17 cellular contexts compared by ENCODE assay signal in the genomic region with DNA sequence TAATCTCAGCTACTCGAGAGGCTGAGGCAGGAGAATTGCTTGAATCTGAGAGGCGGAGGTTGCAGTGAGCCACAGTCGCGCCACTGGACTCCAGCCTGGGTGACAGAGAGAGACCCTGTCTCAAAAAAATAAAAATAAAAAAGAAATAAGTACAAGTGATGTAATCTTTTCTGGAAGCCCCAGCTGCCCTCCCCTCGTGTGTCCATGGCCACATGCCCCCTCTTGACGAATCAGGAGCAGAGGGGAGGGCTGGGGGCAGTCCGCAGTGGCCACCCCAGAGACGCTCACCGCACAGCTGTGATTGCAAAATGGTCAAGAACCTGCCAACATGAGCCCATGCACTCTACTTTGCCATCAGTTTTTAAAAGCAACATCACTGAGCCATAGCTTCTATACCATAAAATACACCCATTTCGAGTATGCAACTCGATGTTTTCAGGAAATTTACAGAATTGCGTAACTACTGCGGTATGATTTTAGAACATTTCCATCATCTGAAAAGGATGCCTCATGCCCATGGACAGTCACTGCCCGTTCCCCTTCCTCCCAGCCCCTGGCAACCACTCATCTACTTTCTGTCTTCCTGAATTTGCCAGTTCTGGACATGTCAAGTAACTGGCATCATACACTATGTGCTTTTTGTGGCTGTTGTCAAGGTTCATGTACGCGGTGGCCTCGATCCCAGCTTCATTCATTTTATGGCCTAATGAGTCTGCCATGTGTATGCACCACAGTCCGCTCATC.
DNase-seq lines count a peak whose midpoint lies in the region; ATAC-seq and TF ChIP-seq lines count a peak whose summit lies in the region.
"Had no signal": no experiment of that assay in that cellular context is flagged by ENCODE, and none has a peak within 500 bp of the region (broad histone marks: within the 10 kb centered on the region; RNA-seq: fewer than 3 reads in every experiment).

No MANE protein-coding gene starts in this region.

- no peak overlapping the region for H3K4me2 ChIP-seq in mammary epithelial cell (ENCODE audit: insufficient read depth, low read depth, low read length)

- ATAC-seq in right lobe of liver = no peak
- ATAC-seq: gastroesophageal sphincter; naive thymus-derived CD8-positive, alpha-beta T cell had no signal

- H3K9me3 ChIP-seq in mammary epithelial cell (replicated peaks; ENCODE audit: insufficient read depth, low read length) (peaks cover 7% of the 10 kb centered on the region), adrenal gland (replicated peaks in 1 of 3) (no peaks in the 10 kb centered on the region), right lobe of liver (no peaks in the 10 kb centered on the region)
- H3K9me3 ChIP-seq: Caco-2, gastroesophageal sphincter had no signal

- H3K27me3 ChIP-seq in mammary epithelial cell (ENCODE audit: insufficient read depth, low read length) (no peaks in the 10 kb centered on the region), adrenal gland (no peaks in the 10 kb centered on the region), right lobe of liver (no peaks in the 10 kb centered on the region)
- H3K27me3 ChIP-seq: gastroesophageal sphincter had no signal

- dilution Hi-C loops in mammary epithelial cell (cut with HindIII; ENCODE audit: low sequenced_read_pairs) = no loop called here

- BruUV-seq in MCF 10A (replicated peaks; lab: Mats Ljungman, UMichigan) (no TSS peak), mammary epithelial cell (replicated peaks; lab: Mats Ljungman, UMichigan) (no TSS peak)

- H3K4me3 Mint-ChIP-seq in MCF 10A (ENCODE audit: unreplicated experiment) = no peak overlapping the region
- H3K4me3 Mint-ChIP-seq in type B pancreatic cell = no peak overlapping the region
- H3K4me3 Mint-ChIP-seq: dendritic cell treated with granulocyte-macrophage colony-stimulating factor and Interleukin-4, amounts not matched to agents 40 ng/mL and 50 ng/mL, for 4 days; naive thymus-derived CD8-positive, alpha-beta T cell had no signal

- in situ Hi-C loops in mammary epithelial cell (cut with MboI; ENCODE audit: low sequenced_read_pairs in 2 of 2) = no loop called here

- H3K4me1 ChIP-seq in mammary epithelial cell (ENCODE audit: insufficient read depth, low read length) (no peaks in the 10 kb centered on the region), adrenal gland (replicated peaks in 1 of 2) (no peaks in the 10 kb centered on the region), right lobe of liver (no peaks in the 10 kb centered on the region)
- H3K4me1 ChIP-seq: Caco-2 had no signal

- H3K79me2 ChIP-seq in mammary epithelial cell (ENCODE audit: insufficient read depth, low read length) = no peaks in the 10 kb centered on the region

- H2AFZ ChIP-seq in mammary epithelial cell (ENCODE audit: low read depth, low read length) = no peak overlapping the region

- H3K27me3 Mint-ChIP-seq in MCF 10A (ENCODE audit: insufficient read depth, unreplicated experiment) (no peaks in the 10 kb centered on the region), type B pancreatic cell (peaks cover 4% of the 10 kb centered on the region)
- H3K27me3 Mint-ChIP-seq: dendritic cell treated with granulocyte-macrophage colony-stimulating factor and Interleukin-4, amounts not matched to agents 40 ng/mL and 50 ng/mL, for 4 days had no signal

- no peaks in the 10 kb centered on the region for H3K9me3 Mint-ChIP-seq in MCF 10A (ENCODE audit: unreplicated experiment)
- no peaks in the 10 kb centered on the region for H3K9me3 Mint-ChIP-seq in type B pancreatic cell
- H3K9me3 Mint-ChIP-seq: dendritic cell treated with granulocyte-macrophage colony-stimulating factor and Interleukin-4, amounts not matched to agents 40 ng/mL and 50 ng/mL, for 4 days; naive thymus-derived CD8-positive, alpha-beta T cell had no signal

- H3K36me3 Mint-ChIP-seq in MCF 10A (ENCODE audit: insufficient read depth, unreplicated experiment) (no peaks in the 10 kb centered on the region), type B pancreatic cell (peaks cover 4% of the 10 kb centered on the region)
- H3K36me3 Mint-ChIP-seq: naive thymus-derived CD8-positive, alpha-beta T cell had no signal

- no peak overlapping the region for H3K9ac ChIP-seq in mammary epithelial cell (ENCODE audit: insufficient read depth, low read length)

- H3K36me3 ChIP-seq in mammary epithelial cell (ENCODE audit: insufficient read depth, low read length) (no peaks in the 10 kb centered on the region), adrenal gland (replicated peaks in 1 of 2) (no peaks in the 10 kb centered on the region), right lobe of liver (no peaks in the 10 kb centered on the region)

- H4K20me1 ChIP-seq in mammary epithelial cell (ENCODE audit: insufficient read depth, low read length) = no peaks in the 10 kb centered on the region

- no peak overlapping the region for H3K27ac Mint-ChIP-seq in MCF 10A (ENCODE audit: low read depth, unreplicated experiment)
- H3K27ac Mint-ChIP-seq in type B pancreatic cell = no peak overlapping the region
- H3K27ac Mint-ChIP-seq: naive thymus-derived CD8-positive, alpha-beta T cell had no signal

- TF ChIP-seq POLR2A in adrenal gland (IDR thresholded peaks at IDR 0.05) = no peak
- no peak for TF ChIP-seq POLR2A in right lobe of liver (IDR thresholded peaks at IDR 0.05)

- no peak overlapping the region for H3K4me3 ChIP-seq in mammary epithelial cell (replicated peaks in 1 of 3; ENCODE audit: insufficient read depth in 1 of 3, low read depth in 2 of 3, low read length in 3 of 3)
- no peak overlapping the region for H3K4me3 ChIP-seq in adrenal gland
- H3K4me3 ChIP-seq in right lobe of liver = no peak overlapping the region
- H3K4me3 ChIP-seq: gastroesophageal sphincter had no signal

- CTCF ChIA-PET in MCF 10A (lab: Yijun Ruan, JAX) = no interaction called here
- CTCF ChIA-PET in mammary epithelial cell (lab: Charles Lee; ENCODE audit: low non-redundant PET) = no interaction called here
- CTCF ChIA-PET in HEK293T (lab: Yijun Ruan, JAX) = no interaction called here

- no peak overlapping the region for H3K27ac ChIP-seq in mammary epithelial cell (ENCODE audit: insufficient read depth, low read depth, low read length)
- H3K27ac ChIP-seq in adrenal gland = no peak overlapping the region
- no peak overlapping the region for H3K27ac ChIP-seq in right lobe of liver
- H3K27ac ChIP-seq: epithelial cell of prostate, gastroesophageal sphincter, RWPE1 had no signal

- TF ChIP-seq CTCF in MCF 10A (IDR thresholded peaks at IDR 0.05; ENCODE audit: unreplicated experiment) = no peak
- no peak for TF ChIP-seq CTCF in mammary epithelial cell (conservative IDR thresholded peaks at IDR 0.05 in 1 of 2, IDR thresholded peaks at IDR 0.05 in 1 of 2; ENCODE audit: extremely low read depth in 1 of 2, insufficient read depth in 1 of 2, low read depth in 1 of 2, low read length in 2 of 2)
- TF ChIP-seq CTCF in adrenal gland (IDR thresholded peaks at IDR 0.05) = no peak
- TF ChIP-seq CTCF in right lobe of liver (IDR thresholded peaks at IDR 0.05) = no peak
- TF ChIP-seq CTCF in type B pancreatic cell (conservative IDR thresholded peaks at IDR 0.05) = no peak

- POLR2A ChIA-PET in MCF 10A (lab: Yijun Ruan, JAX) = interaction anchor here (0.6 kb wide), 1 partner anchor 129 kb away, joined by 3 read pairs; no protein-coding TSS in a partner anchor
- POLR2A ChIA-PET in HEK293T (lab: Yijun Ruan, JAX) = no interaction called here

- H3K4me1 Mint-ChIP-seq in MCF 10A (ENCODE audit: insufficient read depth, unreplicated experiment) = peaks cover 8% of the 10 kb centered on the region
- H3K4me1 Mint-ChIP-seq in type B pancreatic cell (ENCODE audit: unreplicated experiment) = peaks cover 5% of the 10 kb centered on the region

- intact Hi-C loops in MCF 10A (cut with micrococcal nuclease) (no loop called here), mammary epithelial cell (cut with micrococcal nuclease) (no loop called here), adrenal gland (cut with DNase I) (loop anchor here in 1 of 2 donors (5.0 kb wide), 1 partner anchor 55 kb away; no protein-coding TSS in a partner anchor), right lobe of liver (cut with DNase I) (no loop called here)

- peak; percentile 55 for DNase-seq in MCF 10A (ENCODE audit: unreplicated experiment)
- no peak for DNase-seq in mammary epithelial cell
- peak in 5 of 7 donors; percentile 6 to 39 (median 10) for DNase-seq in adrenal gland
- DNase-seq in right lobe of liver = peak; percentile 16 to 30 (median 19)
- peak; percentile 34 for DNase-seq in type B pancreatic cell (ENCODE audit: extremely low spot score, unreplicated experiment)
- DNase-seq in HEK293T (ENCODE audit: extremely low spot score) = no peak
- no peak for DNase-seq in HK-2 (ENCODE audit: unreplicated experiment)
- no peak for DNase-seq in NCI-H1930 (lab: John Stamatoyannopoulos, UW)
- DNase-seq: Caco-2, NCI-H1694 treated with DMSO at 0.1 percent for 48 hours, NCI-H446, SW 1271 had no signal

- 82% methylated on average over 18 of the region's 18 CpGs for WGBS in mammary epithelial cell (ENCODE audit: low coverage, missing lambda C conversion rate)
- 78 to 86% (median 82%) methylated on average over 18 of the region's 18 CpGs for WGBS in adrenal gland, 4 donors
- 70% methylated on average over 17 of the region's 18 CpGs for WGBS in right lobe of liver (ENCODE audit: insufficient coverage, low coverage, low lambda C conversion rate, missing lambda C conversion rate)

TF ChIP-seq in HEK293T, 16 proteins besides CTCF, POLR2A, EP300 and RAD21 (continues in another document):
- TF ChIP-seq FOXK2 (IDR thresholded peaks at IDR 0.05) (no peak), BHLHE40 (IDR thresholded peaks at IDR 0.05; ENCODE audit: borderline replicate concordance) (no peak), LEF1 (IDR thresholded peaks at IDR 0.05; ENCODE audit: borderline replicate concordance) (no peak), TARDBP (IDR thresholded peaks at IDR 0.05) (no peak), ZNF384 (IDR thresholded peaks at IDR 0.05) (no peak), HDGF (IDR thresholded peaks at IDR 0.05; ENCODE audit: borderline replicate concordance) (no peak), SUZ12 (IDR thresholded peaks at IDR 0.05) (no peak), CTBP1 (IDR thresholded peaks at IDR 0.05; ENCODE audit: borderline replicate concordance) (no peak), ARNT (IDR thresholded peaks at IDR 0.05) (no peak), FOXM1 (IDR thresholded peaks at IDR 0.05; ENCODE audit: borderline replicate concordance) (no peak), SP1 (IDR thresholded peaks at IDR 0.05) (no peak), ELF4 (IDR thresholded peaks at IDR 0.05) (no peak), NFRKB (IDR thresholded peaks at IDR 0.05) (no peak), L3MBTL2 (conservative IDR thresholded peaks at IDR 0.05) (no peak)

Comparison
In these comparisons a context has a peak if more than half of its experiments do, and no peak if none do; other contexts are left out.
1. DNase-seq: peak in MCF 10A (single experiment), adrenal gland (5 of 7), right lobe of liver (3 of 3) and type B pancreatic cell (single experiment); none in mammary epithelial cell (single experiment), HEK293T (single experiment), HK-2 (single experiment) and NCI-H1930 (0 of 2).